ENCODE assay signal across 1 cellular context in the genomic region with DNA sequence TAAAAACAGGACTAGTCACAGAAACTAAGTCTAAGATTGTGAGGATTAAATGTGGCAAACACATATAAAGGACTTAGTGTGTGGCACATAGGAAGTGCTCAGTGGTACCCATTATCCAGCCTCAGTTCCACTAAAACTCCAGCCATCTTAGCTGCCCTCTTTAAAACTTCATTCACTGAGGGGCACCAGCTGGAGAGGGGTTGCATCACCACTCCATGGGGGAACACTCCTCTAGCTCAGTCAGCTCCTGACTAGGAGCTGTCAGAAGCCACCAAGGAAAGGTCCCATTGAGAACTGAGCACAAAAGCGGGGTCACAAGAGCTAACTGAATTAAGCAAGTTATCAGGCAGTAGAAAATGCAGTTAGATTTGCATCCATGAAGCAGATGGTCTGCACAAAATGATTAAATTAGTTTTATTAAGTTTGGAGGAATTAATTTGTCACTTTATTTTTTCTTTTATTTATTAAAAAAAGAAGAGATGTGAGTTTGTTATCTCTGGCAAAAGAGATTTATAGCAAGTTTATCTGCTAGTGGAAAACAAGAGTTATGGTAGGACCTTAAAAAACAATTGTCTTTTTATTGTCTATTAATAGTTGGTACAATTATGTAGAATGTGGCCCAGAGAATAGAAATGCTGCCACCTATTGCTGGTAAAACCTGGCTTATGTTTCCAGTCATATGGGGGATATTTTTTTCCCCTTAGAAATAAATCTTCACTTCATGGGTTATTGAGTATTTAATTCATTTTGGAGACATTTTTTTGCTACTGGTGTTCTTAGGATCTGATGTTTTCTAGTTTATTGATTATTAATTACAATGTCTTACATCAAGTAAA.
TF ChIP-seq lines count a peak whose summit lies in the region.

No MANE protein-coding gene starts in this region.

TF ChIP-seq in SK-N-SH treated with all-trans-retinoic acid at 6 μM for 48 hours, 23 proteins besides CTCF, POLR2A, EP300 and RAD21 (continued from another document):
- TF ChIP-seq, protein P1, sequence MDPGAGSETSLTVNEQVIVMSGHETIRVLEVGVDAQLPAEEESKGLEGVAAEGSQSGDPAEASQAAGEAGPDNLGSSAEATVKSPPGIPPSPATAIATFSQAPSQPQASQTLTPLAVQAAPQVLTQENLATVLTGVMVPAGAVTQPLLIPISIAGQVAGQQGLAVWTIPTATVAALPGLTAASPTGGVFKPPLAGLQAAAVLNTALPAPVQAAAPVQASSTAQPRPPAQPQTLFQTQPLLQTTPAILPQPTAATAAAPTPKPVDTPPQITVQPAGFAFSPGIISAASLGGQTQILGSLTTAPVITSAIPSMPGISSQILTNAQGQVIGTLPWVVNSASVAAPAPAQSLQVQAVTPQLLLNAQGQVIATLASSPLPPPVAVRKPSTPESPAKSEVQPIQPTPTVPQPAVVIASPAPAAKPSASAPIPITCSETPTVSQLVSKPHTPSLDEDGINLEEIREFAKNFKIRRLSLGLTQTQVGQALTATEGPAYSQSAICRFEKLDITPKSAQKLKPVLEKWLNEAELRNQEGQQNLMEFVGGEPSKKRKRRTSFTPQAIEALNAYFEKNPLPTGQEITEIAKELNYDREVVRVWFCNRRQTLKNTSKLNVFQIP (CRISPR knock-in tag; IDR thresholded peaks at IDR 0.05; ENCODE audit: borderline replicate concordance, low read depth), result no peak
- TF ChIP-seq SNAI2 (CRISPR knock-in tag; IDR thresholded peaks at IDR 0.05) (peak; percentile 76; the same call in 1 of the 2 replicates), ZFP30 (CRISPR knock-in tag; IDR thresholded peaks at IDR 0.05) (no peak), TOX (CRISPR knock-in tag; IDR thresholded peaks at IDR 0.05; ENCODE audit: borderline replicate concordance) (no peak), RARB (CRISPR knock-in tag; IDR thresholded peaks at IDR 0.05) (no peak), ESRRG (CRISPR knock-in tag; IDR thresholded peaks at IDR 0.05) (peak; percentile 13; the same call in 1 of the 2 replicates), ZNF565 (CRISPR knock-in tag; conservative IDR thresholded peaks at IDR 0.05; ENCODE audit: low read depth) (no peak), ZNF8 (CRISPR knock-in tag; IDR thresholded peaks at IDR 0.05) (no peak)
TF ChIP-seq in SK-N-SH treated with all-trans-retinoic acid at 6 μM for 48 hours: peak in this region for 6.
